ENCODE assay signal across 10 cellular contexts in the genomic region with DNA sequence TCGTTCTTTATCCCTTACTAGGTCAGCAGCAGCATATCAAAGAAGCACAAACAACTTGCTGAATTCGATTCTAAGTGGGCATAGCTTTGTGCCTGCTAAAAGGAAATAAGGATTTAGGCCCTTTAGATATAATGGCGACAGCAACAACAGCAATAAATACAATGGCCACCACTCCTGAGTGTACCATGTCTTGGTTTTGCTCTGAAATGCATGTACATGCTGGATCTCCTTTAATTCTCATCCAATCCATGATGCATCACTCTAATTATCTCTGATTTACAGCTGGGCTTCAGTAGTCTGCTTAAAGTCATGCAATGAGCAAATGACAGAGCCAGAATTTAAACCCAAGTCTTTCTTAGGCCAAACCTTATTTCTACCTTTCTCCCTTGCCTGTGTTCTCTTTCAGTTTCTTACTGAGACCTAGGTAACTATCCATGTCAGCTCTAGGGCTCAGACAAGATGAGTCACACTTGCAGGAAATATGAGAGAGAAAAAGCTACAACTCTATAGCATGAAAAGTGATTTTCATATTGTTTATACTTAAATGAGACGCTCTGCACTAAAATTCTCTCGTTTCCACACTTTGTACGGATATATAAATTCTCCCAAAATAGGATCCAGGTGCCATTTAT.
DNase-seq lines count a peak whose midpoint lies in the region; ATAC-seq, FAIRE-seq and TF ChIP-seq lines count a peak whose summit lies in the region.
"Had no signal": no experiment of that assay in that cellular context is flagged by ENCODE, and none has a peak within 500 bp of the region (broad histone marks: within the 10 kb centered on the region; RNA-seq: fewer than 3 reads in every experiment).

No MANE protein-coding gene starts in this region.

- no peaks in the 10 kb centered on the region for H3K27me3 ChIP-seq in MG63
- H3K27me3 ChIP-seq in HepG2 (ENCODE audit: control insufficient read depth in 1 of 2, insufficient read depth in 2 of 2, low read length in 2 of 2): no peaks in the 10 kb centered on the region

- no TSS peak for BruUV-seq in HepG2 (replicated peaks; lab: Mats Ljungman, UMichigan)

- in situ Hi-C loops in HepG2 (cut with HindIII; ENCODE audit: extremely low pct_ligation_motif_present, low pct_unique_long_range_greater_than_20kb): no loop called here

- TF ChIP-seq POLR2A in A549 (IDR thresholded peaks at IDR 0.05; ENCODE audit: low read length) (no peak), HepG2 (IDR thresholded peaks at IDR 0.05; ENCODE audit: insufficient read depth in 1 of 2, low read depth in 2 of 2, low read length in 2 of 2) (no peak)

- no peaks in the 10 kb centered on the region for H3K79me2 ChIP-seq in HepG2 (ENCODE audit: insufficient read depth, low read length)

- peak overlapping the region; percentile 69 for H3K4me2 ChIP-seq in A549
- H3K4me2 ChIP-seq in HepG2 (ENCODE audit: low read depth, low read length): no peak overlapping the region

- no peak overlapping the region for H3K9ac ChIP-seq in HepG2 (ENCODE audit: insufficient read depth, low read depth, low read length)

- H3K27ac ChIP-seq in A549: peak overlapping the region; percentile 78 to 89
- peak overlapping the region; percentile 82 for H3K27ac ChIP-seq in epithelial cell of prostate
- no peak overlapping the region for H3K27ac ChIP-seq in HepG2 (ENCODE audit: extremely low read length, insufficient read depth, low read length)

- POLR2A ChIA-PET in A549 (lab: Yijun Ruan, JAX) (no interaction called here), HepG2 (lab: Yijun Ruan, JAX) (no interaction called here)

- 28% methylated on average over 6 of the region's 6 CpGs for WGBS in A549 (ENCODE audit: missing lambda C conversion rate)
- under 1% methylated on average over 6 of the region's 6 CpGs for WGBS in HepG2 (ENCODE audit: low lambda C conversion rate)

- H2AFZ ChIP-seq in HepG2 (ENCODE audit: low read length): no peak overlapping the region

- 0 out of 2 replicates have a peak, but pooled peaks cover 2% of the 10 kb centered on the region for H3K36me3 ChIP-seq in MG63
- H3K36me3 ChIP-seq in HepG2 (replicated peaks in 1 of 2; ENCODE audit: control insufficient read depth in 1 of 2, insufficient read depth in 2 of 2, low read length in 2 of 2): no peaks in the 10 kb centered on the region

- CTCF ChIA-PET in A549 (lab: Yijun Ruan, JAX): interaction anchor here (0.9 to 1.2 kb wide), 2 partner anchors 45 to 48 kb away, joined by 3 read pairs; no protein-coding TSS in a partner anchor
- CTCF ChIA-PET in HepG2 (lab: Yijun Ruan, JAX; ENCODE audit: low intra/inter-chr PET ratio, low total read pairs): no interaction called here

- no peak overlapping the region for H3K4me3 ChIP-seq in A549
- no peak overlapping the region for H3K4me3 ChIP-seq in MG63
- no peak overlapping the region for H3K4me3 ChIP-seq in HepG2 (replicated peaks in 1 of 3; ENCODE audit: insufficient read depth in 1 of 3, low read depth in 2 of 3, low read length in 3 of 3)

- H4K20me1 ChIP-seq in HepG2 (ENCODE audit: insufficient read depth, low read length): no peaks in the 10 kb centered on the region

- DNase-seq in A549 (ENCODE audit: low read depth in 1 of 2, low spot score in 1 of 2) (peak; percentile 42 to 43), MG63 (peak; percentile 9), epithelial cell of prostate (ENCODE audit: low read depth, low spot score) (no peak), HuH-7.5 (ENCODE audit: low spot score) (no peak), HepG2 (ENCODE audit: low spot score) (no peak), COLO829 (ENCODE audit: low spot score) (no peak), islet precursor cell (no peak)
- DNase-seq: naive B cell had no signal

- intact Hi-C loops in HepG2 (cut with micrococcal nuclease; ENCODE audit: unreplicated experiment): no loop called here

- H3K4me1 ChIP-seq in A549 (peaks cover 48% of the 10 kb centered on the region), HepG2 (ENCODE audit: insufficient read depth, low read length) (no peaks in the 10 kb centered on the region)

- TF ChIP-seq RAD21 in A549 (conservative IDR thresholded peaks at IDR 0.05 in 1 of 2, IDR thresholded peaks at IDR 0.05 in 1 of 2): no peak
- TF ChIP-seq RAD21 in HepG2 (CRISPR knock-in tag; IDR thresholded peaks at IDR 0.05): no peak

- ATAC-seq in A549: peak; percentile 82 to 87
- peak; percentile 74 for ATAC-seq in GM21360 (IDR thresholded peaks at IDR 0.05; ENCODE audit: unreplicated experiment)
- no peak for ATAC-seq in HepG2

- no peak for TF ChIP-seq CTCF in A549 (IDR thresholded peaks at IDR 0.05)
- TF ChIP-seq CTCF in HepG2 (CRISPR knock-in tag; IDR thresholded peaks at IDR 0.05): no peak

- no peak for TF ChIP-seq EP300 in A549 (IDR thresholded peaks at IDR 0.05)
- TF ChIP-seq EP300 in HepG2 (IDR thresholded peaks at IDR 0.05; ENCODE audit: low read depth in 2 of 2, low read length in 2 of 2): no peak
- no peak for TF ChIP-seq EP300 in HepG2 (CRISPR knock-in tag; IDR thresholded peaks at IDR 0.05; ENCODE audit: borderline replicate concordance)

- FAIRE-seq in A549 (lab: Jason Lieb, UNC): peak; percentile 99
- no peak for FAIRE-seq in HepG2 (lab: Jason Lieb, UNC)
- FAIRE-seq: frontal cortex had no signal

- no peaks in the 10 kb centered on the region for H3K9me3 ChIP-seq in A549
- peaks cover 2% of the 10 kb centered on the region for H3K9me3 ChIP-seq in MG63
- H3K9me3 ChIP-seq in HepG2 (ENCODE audit: low read length): no peaks in the 10 kb centered on the region

TF ChIP-seq in A549, 52 proteins besides CTCF, POLR2A, EP300 and RAD21 (continues in another document):
- TF ChIP-seq, protein P1, sequence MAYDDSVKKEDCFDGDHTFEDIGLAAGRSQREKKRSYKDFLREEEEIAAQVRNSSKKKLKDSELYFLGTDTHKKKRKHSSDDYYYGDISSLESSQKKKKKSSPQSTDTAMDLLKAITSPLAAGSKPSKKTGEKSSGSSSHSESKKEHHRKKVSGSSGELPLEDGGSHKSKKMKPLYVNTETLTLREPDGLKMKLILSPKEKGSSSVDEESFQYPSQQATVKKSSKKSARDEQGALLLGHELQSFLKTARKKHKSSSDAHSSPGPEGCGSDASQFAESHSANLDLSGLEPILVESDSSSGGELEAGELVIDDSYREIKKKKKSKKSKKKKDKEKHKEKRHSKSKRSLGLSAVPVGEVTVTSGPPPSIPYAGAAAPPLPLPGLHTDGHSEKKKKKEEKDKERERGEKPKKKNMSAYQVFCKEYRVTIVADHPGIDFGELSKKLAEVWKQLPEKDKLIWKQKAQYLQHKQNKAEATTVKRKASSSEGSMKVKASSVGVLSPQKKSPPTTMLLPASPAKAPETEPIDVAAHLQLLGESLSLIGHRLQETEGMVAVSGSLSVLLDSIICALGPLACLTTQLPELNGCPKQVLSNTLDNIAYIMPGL (CRISPR knock-in tag; IDR thresholded peaks at IDR 0.05; ENCODE audit: borderline replicate concordance): no peak
- TF ChIP-seq SMC3 (IDR thresholded peaks at IDR 0.05) (no peak), HDAC2 (IDR thresholded peaks at IDR 0.05) (no peak), ESRRA (IDR thresholded peaks at IDR 0.05; ENCODE audit: borderline replicate concordance, low read length) (no peak), MAFK (IDR thresholded peaks at IDR 0.05; ENCODE audit: partially characterized antibody) (no peak), NR3C1 (IDR thresholded peaks at IDR 0.05) (no peak), FOSL2 (IDR thresholded peaks at IDR 0.05) (peak; percentile 48; the same call in 1 of the 2 replicates), FOSL2 (CRISPR knock-in tag; IDR thresholded peaks at IDR 0.05) (peak; percentile 81), CEBPB (IDR thresholded peaks at IDR 0.05) (no peak)
- TF ChIP-seq, protein P2, sequence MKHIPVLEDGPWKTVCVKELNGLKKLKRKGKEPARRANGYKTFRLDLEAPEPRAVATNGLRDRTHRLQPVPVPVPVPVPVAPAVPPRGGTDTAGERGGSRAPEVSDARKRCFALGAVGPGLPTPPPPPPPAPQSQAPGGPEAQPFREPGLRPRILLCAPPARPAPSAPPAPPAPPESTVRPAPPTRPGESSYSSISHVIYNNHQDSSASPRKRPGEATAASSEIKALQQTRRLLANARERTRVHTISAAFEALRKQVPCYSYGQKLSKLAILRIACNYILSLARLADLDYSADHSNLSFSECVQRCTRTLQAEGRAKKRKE (CRISPR knock-in tag; IDR thresholded peaks at IDR 0.05; ENCODE audit: low read depth): 0 out of 2 replicates have a peak, but pooled peaks have one; percentile 30

TF ChIP-seq in HepG2, 621 proteins besides CTCF, POLR2A, EP300 and RAD21 (continues in another document):
- TF ChIP-seq FOXK2 (IDR thresholded peaks at IDR 0.05) (no peak), ELF4 (CRISPR knock-in tag; IDR thresholded peaks at IDR 0.05; ENCODE audit: borderline replicate concordance) (no peak), ZSCAN22 (CRISPR knock-in tag; IDR thresholded peaks at IDR 0.05) (no peak), RBFOX2 (IDR thresholded peaks at IDR 0.05; ENCODE audit: low read depth, low read length) (no peak), ZNF333 (CRISPR knock-in tag; IDR thresholded peaks at IDR 0.05; ENCODE audit: borderline replicate concordance) (no peak), ZNF207 (IDR thresholded peaks at IDR 0.05; ENCODE audit: borderline replicate concordance) (no peak)
- TF ChIP-seq, protein P3, sequence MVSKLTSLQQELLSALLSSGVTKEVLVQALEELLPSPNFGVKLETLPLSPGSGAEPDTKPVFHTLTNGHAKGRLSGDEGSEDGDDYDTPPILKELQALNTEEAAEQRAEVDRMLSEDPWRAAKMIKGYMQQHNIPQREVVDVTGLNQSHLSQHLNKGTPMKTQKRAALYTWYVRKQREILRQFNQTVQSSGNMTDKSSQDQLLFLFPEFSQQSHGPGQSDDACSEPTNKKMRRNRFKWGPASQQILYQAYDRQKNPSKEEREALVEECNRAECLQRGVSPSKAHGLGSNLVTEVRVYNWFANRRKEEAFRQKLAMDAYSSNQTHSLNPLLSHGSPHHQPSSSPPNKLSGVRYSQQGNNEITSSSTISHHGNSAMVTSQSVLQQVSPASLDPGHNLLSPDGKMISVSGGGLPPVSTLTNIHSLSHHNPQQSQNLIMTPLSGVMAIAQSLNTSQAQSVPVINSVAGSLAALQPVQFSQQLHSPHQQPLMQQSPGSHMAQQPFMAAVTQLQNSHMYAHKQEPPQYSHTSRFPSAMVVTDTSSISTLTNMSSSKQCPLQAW (CRISPR knock-in tag; IDR thresholded peaks at IDR 0.05): no peak
- TF ChIP-seq, protein P4, sequence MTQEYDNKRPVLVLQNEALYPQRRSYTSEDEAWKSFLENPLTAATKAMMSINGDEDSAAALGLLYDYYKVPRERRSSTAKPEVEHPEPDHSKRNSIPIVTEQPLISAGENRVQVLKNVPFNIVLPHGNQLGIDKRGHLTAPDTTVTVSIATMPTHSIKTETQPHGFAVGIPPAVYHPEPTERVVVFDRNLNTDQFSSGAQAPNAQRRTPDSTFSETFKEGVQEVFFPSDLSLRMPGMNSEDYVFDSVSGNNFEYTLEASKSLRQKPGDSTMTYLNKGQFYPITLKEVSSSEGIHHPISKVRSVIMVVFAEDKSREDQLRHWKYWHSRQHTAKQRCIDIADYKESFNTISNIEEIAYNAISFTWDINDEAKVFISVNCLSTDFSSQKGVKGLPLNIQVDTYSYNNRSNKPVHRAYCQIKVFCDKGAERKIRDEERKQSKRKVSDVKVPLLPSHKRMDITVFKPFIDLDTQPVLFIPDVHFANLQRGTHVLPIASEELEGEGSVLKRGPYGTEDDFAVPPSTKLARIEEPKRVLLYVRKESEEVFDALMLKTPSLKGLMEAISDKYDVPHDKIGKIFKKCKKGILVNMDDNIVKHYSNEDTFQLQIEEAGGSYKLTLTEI (CRISPR knock-in tag; conservative IDR thresholded peaks at IDR 0.05): no peak

Comparison
In these comparisons a context has a peak if more than half of its experiments do, and no peak if none do; other contexts are left out.
1. DNase-seq: peak in A549 (2 of 2) and MG63 (single experiment); none in epithelial cell of prostate (single experiment), HuH-7.5 (single experiment), HepG2 (single experiment), COLO829 (single experiment) and islet precursor cell (single experiment).